ENCODE assay signal across 1 cellular context in genomic region chr14:49019467-49020100, GRCh38.
TF ChIP-seq lines count a peak whose summit lies in the region.

No MANE protein-coding gene starts in this region.

TF ChIP-seq in GM23338, 12 proteins besides CTCF, POLR2A, EP300 and RAD21 (continued from another document):
- TF ChIP-seq ZNF462 (CRISPR knock-in tag; IDR thresholded peaks at IDR 0.05) (no peak), STAT1 (IDR thresholded peaks at IDR 0.05; ENCODE audit: unreplicated experiment) (no peak), POLR2AphosphoS5 (IDR thresholded peaks at IDR 0.05; ENCODE audit: low read depth) (no peak)
- TF ChIP-seq, protein P1, sequence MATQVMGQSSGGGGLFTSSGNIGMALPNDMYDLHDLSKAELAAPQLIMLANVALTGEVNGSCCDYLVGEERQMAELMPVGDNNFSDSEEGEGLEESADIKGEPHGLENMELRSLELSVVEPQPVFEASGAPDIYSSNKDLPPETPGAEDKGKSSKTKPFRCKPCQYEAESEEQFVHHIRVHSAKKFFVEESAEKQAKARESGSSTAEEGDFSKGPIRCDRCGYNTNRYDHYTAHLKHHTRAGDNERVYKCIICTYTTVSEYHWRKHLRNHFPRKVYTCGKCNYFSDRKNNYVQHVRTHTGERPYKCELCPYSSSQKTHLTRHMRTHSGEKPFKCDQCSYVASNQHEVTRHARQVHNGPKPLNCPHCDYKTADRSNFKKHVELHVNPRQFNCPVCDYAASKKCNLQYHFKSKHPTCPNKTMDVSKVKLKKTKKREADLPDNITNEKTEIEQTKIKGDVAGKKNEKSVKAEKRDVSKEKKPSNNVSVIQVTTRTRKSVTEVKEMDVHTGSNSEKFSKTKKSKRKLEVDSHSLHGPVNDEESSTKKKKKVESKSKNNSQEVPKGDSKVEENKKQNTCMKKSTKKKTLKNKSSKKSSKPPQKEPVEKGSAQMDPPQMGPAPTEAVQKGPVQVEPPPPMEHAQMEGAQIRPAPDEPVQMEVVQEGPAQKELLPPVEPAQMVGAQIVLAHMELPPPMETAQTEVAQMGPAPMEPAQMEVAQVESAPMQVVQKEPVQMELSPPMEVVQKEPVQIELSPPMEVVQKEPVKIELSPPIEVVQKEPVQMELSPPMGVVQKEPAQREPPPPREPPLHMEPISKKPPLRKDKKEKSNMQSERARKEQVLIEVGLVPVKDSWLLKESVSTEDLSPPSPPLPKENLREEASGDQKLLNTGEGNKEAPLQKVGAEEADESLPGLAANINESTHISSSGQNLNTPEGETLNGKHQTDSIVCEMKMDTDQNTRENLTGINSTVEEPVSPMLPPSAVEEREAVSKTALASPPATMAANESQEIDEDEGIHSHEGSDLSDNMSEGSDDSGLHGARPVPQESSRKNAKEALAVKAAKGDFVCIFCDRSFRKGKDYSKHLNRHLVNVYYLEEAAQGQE (IDR thresholded peaks at IDR 0.05; ENCODE audit: unreplicated experiment) = no peak
TF ChIP-seq in GM23338: peak in this region for 0.
